8 cellular contexts compared by ENCODE assay signal in genomic region chr9:131096490-131097258, GRCh38. TPM values are rescaled to one million over a fixed set of nuclear protein-coding genes. Genes with fewer than 3 reads are reported as not detected.
A peak's percentile ranks its signal among the peaks of the same experiment; 100 is the strongest.
DNase-seq lines count a peak whose midpoint lies in the region; ATAC-seq and TF ChIP-seq lines count a peak whose summit lies in the region.

Gene AIF1L (plus strand): TSS chr9:131096531. CDS start chr9:131096630, 99 bp downstream.

- no peak for TF ChIP-seq CTCF in Caco-2 (IDR thresholded peaks at IDR 0.05; ENCODE audit: insufficient read depth in 1 of 2, low read depth in 1 of 2, low read length in 1 of 2, severe bottlenecking in 1 of 2, unreplicated experiment in 1 of 2)

- no peaks in the 10 kb centered on the region for H3K36me3 Mint-ChIP-seq in Caco-2 (ENCODE audit: insufficient read depth, unreplicated experiment)
- no peaks in the 10 kb centered on the region for H3K36me3 Mint-ChIP-seq in activated T-helper 17 cell treated with anti-CD3 and anti-CD28 coated beads, Interleukin-2, amount 50 U/mL, for 72 hours (ENCODE audit: low read depth)

- peak; percentile 81 to 83 for DNase-seq in Caco-2
- peak; percentile 49 for DNase-seq in NCI-H1105 (lab: John Stamatoyannopoulos, UW)
- no peak for DNase-seq in cardiac septum (ENCODE audit: low spot score)
- DNase-seq in posterior vena cava (ENCODE audit: low spot score) = no peak

- H3K4me1 ChIP-seq in Caco-2 = peaks cover 12% of the 10 kb centered on the region

- no TSS peak for BruUV-seq in Caco-2 (replicated peaks; lab: Mats Ljungman, UMichigan)

- H3K27ac Mint-ChIP-seq in Caco-2 (ENCODE audit: unreplicated experiment) = peak within 1 kb of the TSS; percentile 53
- H3K27ac Mint-ChIP-seq in activated T-helper 17 cell treated with anti-CD3 and anti-CD28 coated beads, Interleukin-2, amount 50 U/mL, for 72 hours = no peak within 1 kb of the TSS

- CTCF ChIA-PET in Caco-2 (lab: Charles Lee) = interaction anchor here (0.6 to 1.5 kb wide), 4 partner anchors 13 to 104 kb away, joined by 4 to 9 read pairs (median 6); no protein-coding TSS in a partner anchor

- H3K4me3 Mint-ChIP-seq in Caco-2 (ENCODE audit: unreplicated experiment) = peak within 1 kb of the TSS; percentile 84
- peak within 1 kb of the TSS; percentile 71 for H3K4me3 Mint-ChIP-seq in activated T-helper 17 cell treated with anti-CD3 and anti-CD28 coated beads, Interleukin-2, amount 50 U/mL, for 72 hours

- no peaks in the 10 kb centered on the region for H3K27me3 Mint-ChIP-seq in Caco-2 (ENCODE audit: insufficient read depth, unreplicated experiment)
- peaks cover 22% of the 10 kb centered on the region for H3K27me3 Mint-ChIP-seq in activated T-helper 17 cell treated with anti-CD3 and anti-CD28 coated beads, Interleukin-2, amount 50 U/mL, for 72 hours

- POLR2A ChIA-PET in Caco-2 (lab: Charles Lee) = interaction anchor here (0.6 to 2.0 kb wide), 4 partner anchors 15 to 514 kb away, joined by 3 to 8 read pairs (median 4); partner anchors contain the start of gene NUP214

- H3K9me3 Mint-ChIP-seq in Caco-2 (ENCODE audit: unreplicated experiment) = no peaks in the 10 kb centered on the region
- H3K9me3 Mint-ChIP-seq in activated T-helper 17 cell treated with anti-CD3 and anti-CD28 coated beads, Interleukin-2, amount 50 U/mL, for 72 hours = no peaks in the 10 kb centered on the region

- no peaks in the 10 kb centered on the region for H3K27me3 ChIP-seq in Caco-2 (replicated peaks; ENCODE audit: control insufficient read depth, insufficient read depth, low read length)

- no peaks in the 10 kb centered on the region for H3K9me3 ChIP-seq in Caco-2

- intact Hi-C loops in Caco-2 (cut with micrococcal nuclease; ENCODE audit: unreplicated experiment) = no loop called here
- intact Hi-C loops in cardiac septum (cut with DNase I) = no loop called here
- intact Hi-C loops in posterior vena cava (cut with DNase I) = no loop called here

- peak within 1 kb of the TSS; percentile 45 for H3K4me3 ChIP-seq in Caco-2 (ENCODE audit: low read depth, low read length)

- peak; percentile 52 for ATAC-seq in activated T-helper 17 cell treated with anti-CD3 and anti-CD28 coated beads, Interleukin-2, amount 50 U/mL, for 72 hours (replicated peaks)
- no peak for ATAC-seq in HG02884 (IDR thresholded peaks at IDR 0.05; ENCODE audit: unreplicated experiment)
- ATAC-seq in GM21447 (IDR thresholded peaks at IDR 0.05; ENCODE audit: unreplicated experiment) = no peak
- no peak for ATAC-seq in HG02678 (IDR thresholded peaks at IDR 0.05; ENCODE audit: unreplicated experiment)

- H3K36me3 ChIP-seq in Caco-2 (ENCODE audit: control insufficient read depth, insufficient read depth, low read length) = no peaks in the 10 kb centered on the region

- H3K4me1 Mint-ChIP-seq in Caco-2 (ENCODE audit: low read depth, unreplicated experiment) = peaks cover 7% of the 10 kb centered on the region
- H3K4me1 Mint-ChIP-seq in activated T-helper 17 cell treated with anti-CD3 and anti-CD28 coated beads, Interleukin-2, amount 50 U/mL, for 72 hours = peaks cover 9% of the 10 kb centered on the region

RNA-seq across cellular contexts. Expression of gene AIF1L, which starts in this region (rescaled TPM):
- total RNA-seq in Caco-2 (2022) = 20.8 and 23.3 TPM in 2 replicates
- 1 to 10 TPM; 1.5 to 1.7 TPM for total RNA-seq in activated T-helper 17 cell treated with anti-CD3 and anti-CD28 coated beads, Interleukin-2, amount 50 U/mL, for 72 hours
- total RNA-seq in cardiac septum = 11.0 TPM
- 10 to 100 TPM; 27.3 to 31.2 TPM for total RNA-seq in posterior vena cava

Comparison
In these comparisons a context has a peak if more than half of its experiments do, and no peak if none do; other contexts are left out.
1. DNase-seq: peak in Caco-2 (2 of 2) and NCI-H1105 (single experiment); none in cardiac septum (single experiment) and posterior vena cava (single experiment).